Comparison of ENCODE assay signal across 15 cellular contexts in genomic region chr14:31990959-31991541, GRCh38.
DNase-seq lines count a peak whose midpoint lies in the region; TF ChIP-seq lines count a peak whose summit lies in the region.
"Had no signal": no experiment of that assay in that cellular context is flagged by ENCODE, and none has a peak within 500 bp of the region (broad histone marks: within the 10 kb centered on the region; RNA-seq: fewer than 3 reads in every experiment).

No MANE protein-coding gene starts in this region.

- TF ChIP-seq CTCF in fibroblast of mammary gland (conservative IDR thresholded peaks at IDR 0.05; ENCODE audit: control insufficient read depth, insufficient read depth, low read depth, low read length) = no peak
- no peak for TF ChIP-seq CTCF in prostate gland (IDR thresholded peaks at IDR 0.05)

- POLR2A ChIA-PET in activated CD4-positive, alpha-beta T cell treated with anti-CD3 and anti-CD28 coated beads, Interleukin-2, amount 10 ng/mL, durations not matched to agents 7 days and 5 days (lab: Charles Lee) = no interaction called here

- DNase-seq in Ammon's horn (ENCODE audit: low spot score) = peak; percentile 50
- peak; percentile 85 for DNase-seq in SK-MEL-5 (ENCODE audit: low read depth, low spot score)
- DNase-seq in fibroblast of mammary gland (ENCODE audit: low read depth) = peak; percentile 70
- DNase-seq in prostate gland (ENCODE audit: low spot score) = no peak
- DNase-seq in activated T-cell treated with anti-CD3 and anti-CD28 coated beads, Interleukin-2, amount 50 U/mL, for 24 hours = no peak
- DNase-seq in NCI-H2171 (lab: John Stamatoyannopoulos, UW) = no peak
- DNase-seq in activated CD4-positive, alpha-beta T cell treated with anti-CD3 and anti-CD28 coated beads, Interleukin-2, amount 10 ng/mL, durations not matched to agents 7 days and 5 days = no peak
- no peak for DNase-seq in NCI-H2029 (lab: John Stamatoyannopoulos, UW)
- DNase-seq: activated CD4-positive, alpha-beta T cell treated with anti-CD3 and anti-CD28 coated beads, Interleukin-2, amount 50 U/mL, for 1 hour; AML-193; cortex of kidney; NCI-H1092; psoas muscle; tibial artery had no signal

- peaks cover 2% of the 10 kb centered on the region for H3K27me3 Mint-ChIP-seq in activated T-cell treated with anti-CD3 and anti-CD28 coated beads, Interleukin-2, amount 50 U/mL, for 24 hours
- peaks cover 12% of the 10 kb centered on the region for H3K27me3 Mint-ChIP-seq in activated CD4-positive, alpha-beta T cell treated with anti-CD3 and anti-CD28 coated beads, Interleukin-2, amount 10 ng/mL, durations not matched to agents 7 days and 5 days

- TF ChIP-seq POLR2A in prostate gland (IDR thresholded peaks at IDR 0.05) = no peak

- H3K4me1 ChIP-seq in prostate gland (replicated peaks) = peaks cover 4% of the 10 kb centered on the region
- H3K4me1 ChIP-seq: tibial artery had no signal

- CTCF ChIA-PET in activated CD4-positive, alpha-beta T cell treated with anti-CD3 and anti-CD28 coated beads, Interleukin-2, amount 10 ng/mL, durations not matched to agents 7 days and 5 days (lab: Charles Lee) = no interaction called here

- 4% methylated on average over 6 of the region's 6 CpGs for whole genome bisulfite sequencing in prostate gland

- peak overlapping the region; percentile 19 to 40 for H3K27ac ChIP-seq in prostate gland
- H3K27ac ChIP-seq: HL-60, tibial artery had no signal

- in situ Hi-C loops in SK-MEL-5 (cut with HindIII; ENCODE audit: low pct_unique_long_range_greater_than_20kb, low sequenced_read_pairs) = no loop called here

- no peak overlapping the region for H3K4me3 Mint-ChIP-seq in activated T-cell treated with anti-CD3 and anti-CD28 coated beads, Interleukin-2, amount 50 U/mL, for 24 hours
- H3K4me3 Mint-ChIP-seq in activated CD4-positive, alpha-beta T cell treated with anti-CD3 and anti-CD28 coated beads, Interleukin-2, amount 10 ng/mL, durations not matched to agents 7 days and 5 days = no peak overlapping the region

- H3K36me3 Mint-ChIP-seq in activated T-cell treated with anti-CD3 and anti-CD28 coated beads, Interleukin-2, amount 50 U/mL, for 24 hours (ENCODE audit: low read depth) = no peaks in the 10 kb centered on the region
- peaks cover 1% of the 10 kb centered on the region for H3K36me3 Mint-ChIP-seq in activated CD4-positive, alpha-beta T cell treated with anti-CD3 and anti-CD28 coated beads, Interleukin-2, amount 10 ng/mL, durations not matched to agents 7 days and 5 days (ENCODE audit: low read depth)

- H3K27me3 ChIP-seq in prostate gland (replicated peaks; ENCODE audit: insufficient read depth) = no peaks in the 10 kb centered on the region
- H3K27me3 ChIP-seq: tibial artery had no signal

- H3K4me3 ChIP-seq in fibroblast of mammary gland (ENCODE audit: control insufficient read depth, low read depth, low read length) (no peak overlapping the region), prostate gland (no peak overlapping the region)
- H3K4me3 ChIP-seq: psoas muscle, tibial artery had no signal

- H3K9me3 Mint-ChIP-seq in activated T-cell treated with anti-CD3 and anti-CD28 coated beads, Interleukin-2, amount 50 U/mL, for 24 hours = no peaks in the 10 kb centered on the region
- peaks cover 4% of the 10 kb centered on the region for H3K9me3 Mint-ChIP-seq in activated CD4-positive, alpha-beta T cell treated with anti-CD3 and anti-CD28 coated beads, Interleukin-2, amount 10 ng/mL, durations not matched to agents 7 days and 5 days

- no peak overlapping the region for H3K27ac Mint-ChIP-seq in activated T-cell treated with anti-CD3 and anti-CD28 coated beads, Interleukin-2, amount 50 U/mL, for 24 hours
- no peak overlapping the region for H3K27ac Mint-ChIP-seq in activated CD4-positive, alpha-beta T cell treated with anti-CD3 and anti-CD28 coated beads, Interleukin-2, amount 10 ng/mL, durations not matched to agents 7 days and 5 days

- no peaks in the 10 kb centered on the region for H3K36me3 ChIP-seq in prostate gland
- H3K36me3 ChIP-seq: tibial artery had no signal

- H3K9me3 ChIP-seq in prostate gland = no peaks in the 10 kb centered on the region
- H3K9me3 ChIP-seq: tibial artery had no signal

- H3K4me1 Mint-ChIP-seq in activated T-cell treated with anti-CD3 and anti-CD28 coated beads, Interleukin-2, amount 50 U/mL, for 24 hours (ENCODE audit: low read depth) = no peaks in the 10 kb centered on the region
- no peaks in the 10 kb centered on the region for H3K4me1 Mint-ChIP-seq in activated CD4-positive, alpha-beta T cell treated with anti-CD3 and anti-CD28 coated beads, Interleukin-2, amount 10 ng/mL, durations not matched to agents 7 days and 5 days

- intact Hi-C loops in prostate gland (cut with DNase I) = no loop called here

Comparison
In these comparisons a context has a peak if more than half of its experiments do, and no peak if none do; other contexts are left out.
1. DNase-seq: peak in Ammon's horn (single experiment), SK-MEL-5 (single experiment) and fibroblast of mammary gland (single experiment); none in prostate gland (single experiment), activated T-cell treated with anti-CD3 and anti-CD28 coated beads, Interleukin-2, amount 50 U/mL, for 24 hours (single experiment), NCI-H2171 (single experiment), activated CD4-positive, alpha-beta T cell treated with anti-CD3 and anti-CD28 coated beads, Interleukin-2, amount 10 ng/mL, durations not matched to agents 7 days and 5 days (single experiment) and NCI-H2029 (single experiment).